In the genomic region with DNA sequence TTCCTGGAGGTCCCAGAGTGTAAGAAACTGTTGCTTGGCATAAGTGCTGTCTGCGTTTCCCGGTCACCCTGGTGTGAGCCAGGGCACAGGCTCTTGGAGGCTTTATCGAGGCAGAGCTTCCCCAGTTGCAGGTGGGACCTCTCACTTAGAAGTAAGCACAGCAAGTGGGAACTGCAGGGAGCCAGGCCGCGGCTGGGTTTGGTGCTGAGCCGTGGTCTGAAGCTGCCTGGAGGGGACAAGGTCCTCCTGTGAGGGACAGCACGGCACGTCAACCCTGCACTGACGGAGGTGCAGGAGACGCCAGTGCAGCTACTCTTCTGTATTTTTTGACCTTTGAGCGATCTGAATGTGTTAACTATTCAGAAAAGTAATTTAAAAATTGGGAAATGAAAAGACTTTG, we compare ENCODE assay signal across 15 cellular contexts. TPM values are rescaled to one million over a fixed set of nuclear protein-coding genes. Genes with fewer than 3 reads are reported as not detected.
A peak's percentile ranks its signal among the peaks of the same experiment; 100 is the strongest.
DNase-seq lines count a peak whose midpoint lies in the region; ATAC-seq, FAIRE-seq and TF ChIP-seq lines count a peak whose summit lies in the region.
"Had no signal": no experiment of that assay in that cellular context is flagged by ENCODE, and none has a peak within 500 bp of the region (broad histone marks: within the 10 kb centered on the region; RNA-seq: fewer than 3 reads in every experiment).

No MANE protein-coding gene starts in this region.

- peak overlapping the region; percentile 86 for H3K4me3 Mint-ChIP-seq in activated T-helper 1 cell treated with anti-CD3 and anti-CD28 coated beads, Interleukin-12 subunit alpha, Interleukin-12 subunit beta, Interleukin-2, Interleukin-4 antibody, amounts not matched to agents 30 ng/mL and 10 ng/mL and 1 ng/mL, durations not matched to agents 14 hours and 24 hours and 36 hours
- H3K4me3 Mint-ChIP-seq in stimulated activated naive CD8-positive, alpha-beta T cell treated with anti-CD3 and anti-CD28 coated beads, Interleukin-15, amount 100 ng/mL, for 72 hours, result peak overlapping the region; percentile 7 to 42

- H3K4me1 Mint-ChIP-seq in activated T-helper 1 cell treated with anti-CD3 and anti-CD28 coated beads, Interleukin-12 subunit alpha, Interleukin-12 subunit beta, Interleukin-2, Interleukin-4 antibody, amounts not matched to agents 30 ng/mL and 10 ng/mL and 1 ng/mL, durations not matched to agents 14 hours and 24 hours and 36 hours (ENCODE audit: low read depth), result peaks cover 78% of the 10 kb centered on the region
- peaks cover 89% of the 10 kb centered on the region for H3K4me1 Mint-ChIP-seq in stimulated activated naive CD8-positive, alpha-beta T cell treated with anti-CD3 and anti-CD28 coated beads, Interleukin-15, amount 100 ng/mL, for 72 hours

- no peak overlapping the region for H3K27ac Mint-ChIP-seq in activated T-helper 1 cell treated with anti-CD3 and anti-CD28 coated beads, Interleukin-12 subunit alpha, Interleukin-12 subunit beta, Interleukin-2, Interleukin-4 antibody, amounts not matched to agents 30 ng/mL and 10 ng/mL and 1 ng/mL, durations not matched to agents 14 hours and 24 hours and 36 hours
- no peak overlapping the region for H3K27ac Mint-ChIP-seq in stimulated activated naive CD8-positive, alpha-beta T cell treated with anti-CD3 and anti-CD28 coated beads, Interleukin-15, amount 100 ng/mL, for 72 hours

- ATAC-seq in HepG2 (peak; percentile 75), right lobe of liver (no peak), GM21825 (IDR thresholded peaks at IDR 0.05; ENCODE audit: unreplicated experiment) (no peak)
- ATAC-seq in stimulated activated naive CD8-positive, alpha-beta T cell treated with anti-CD3 and anti-CD28 coated beads, Interleukin-15, amount 100 ng/mL, for 72 hours, result no peak
- ATAC-seq: Panc1 had no signal

- TF ChIP-seq RAD21 in HepG2 (CRISPR knock-in tag; IDR thresholded peaks at IDR 0.05), result no peak

- H3K79me2 ChIP-seq in HepG2 (ENCODE audit: insufficient read depth, low read length), result no peaks in the 10 kb centered on the region

- H3K4me1 ChIP-seq in HepG2 (ENCODE audit: insufficient read depth, low read length), result peaks cover 40% of the 10 kb centered on the region
- peaks cover 0 to under 1% (median 0%) of the 10 kb centered on the region in 4 donors for H3K4me1 ChIP-seq in right lobe of liver
- peaks cover 0 to 7% of the 10 kb centered on the region in 2 donors for H3K4me1 ChIP-seq in kidney (ENCODE audit: control insufficient read depth in 1 of 2, insufficient read depth in 1 of 2, low read depth in 1 of 2, low read length in 2 of 2)
- H3K4me1 ChIP-seq: prostate gland had no signal

- TF ChIP-seq CTCF in HepG2 (CRISPR knock-in tag; IDR thresholded peaks at IDR 0.05) (no peak), right lobe of liver (IDR thresholded peaks at IDR 0.05) (no peak), kidney (IDR thresholded peaks at IDR 0.05; ENCODE audit: borderline replicate concordance, extremely low read depth, insufficient read depth) (no peak)

- intact Hi-C loops in HepG2 (cut with micrococcal nuclease; ENCODE audit: unreplicated experiment) (no loop called here), right lobe of liver (cut with DNase I) (no loop called here), kidney (cut with DNase I) (no loop called here)
- intact Hi-C loops in activated T-helper 1 cell treated with anti-CD3 and anti-CD28 coated beads, Interleukin-12 subunit alpha, Interleukin-12 subunit beta, Interleukin-2, Interleukin-4 antibody, amounts not matched to agents 30 ng/mL and 10 ng/mL and 1 ng/mL, durations not matched to agents 14 hours and 24 hours and 36 hours (cut with micrococcal nuclease), result no loop called here

- POLR2A ChIA-PET in HepG2 (lab: Yijun Ruan, JAX), result no interaction called here

- H3K9me3 ChIP-seq in HepG2 (ENCODE audit: low read length) (no peaks in the 10 kb centered on the region), right lobe of liver (no peaks in the 10 kb centered on the region), kidney (ENCODE audit: control insufficient read depth in 1 of 2, low read length in 2 of 2) (no peaks in the 10 kb centered on the region)
- H3K9me3 ChIP-seq: prostate gland, tibial artery had no signal

- no peak for TF ChIP-seq EP300 in HepG2 (IDR thresholded peaks at IDR 0.05; ENCODE audit: low read depth in 2 of 2, low read length in 2 of 2)
- TF ChIP-seq EP300 in HepG2 (CRISPR knock-in tag; IDR thresholded peaks at IDR 0.05; ENCODE audit: borderline replicate concordance), result no peak

- H3K9ac ChIP-seq in HepG2 (ENCODE audit: insufficient read depth, low read depth, low read length) (no peak overlapping the region), kidney (ENCODE audit: low read length in 2 of 2) (no peak overlapping the region)

- H2AFZ ChIP-seq in HepG2 (ENCODE audit: low read length), result no peak overlapping the region

- peak overlapping the region in 1 of 3 experiments; percentile 41; a peak in 2 of 6 replicates for H3K4me3 ChIP-seq in HepG2 (replicated peaks in 1 of 3; ENCODE audit: insufficient read depth in 1 of 3, low read depth in 2 of 3, low read length in 3 of 3)
- H3K4me3 ChIP-seq in right lobe of liver, result no peak overlapping the region
- no peak overlapping the region for H3K4me3 ChIP-seq in kidney (ENCODE audit: low read length in 2 of 2)
- H3K4me3 ChIP-seq: cardiac muscle cell, prostate gland had no signal

- H3K27me3 Mint-ChIP-seq in activated T-helper 1 cell treated with anti-CD3 and anti-CD28 coated beads, Interleukin-12 subunit alpha, Interleukin-12 subunit beta, Interleukin-2, Interleukin-4 antibody, amounts not matched to agents 30 ng/mL and 10 ng/mL and 1 ng/mL, durations not matched to agents 14 hours and 24 hours and 36 hours (ENCODE audit: insufficient read depth), result no peaks in the 10 kb centered on the region
- H3K27me3 Mint-ChIP-seq in stimulated activated naive CD8-positive, alpha-beta T cell treated with anti-CD3 and anti-CD28 coated beads, Interleukin-15, amount 100 ng/mL, for 72 hours, result no peaks in the 10 kb centered on the region

- CTCF ChIA-PET in HepG2 (lab: Yijun Ruan, JAX; ENCODE audit: low intra/inter-chr PET ratio, low total read pairs), result no interaction called here

- peak; percentile 18 for DNase-seq in HepG2 (ENCODE audit: low spot score)
- DNase-seq in right lobe of liver, result no peak
- no peak for DNase-seq in activated T-helper 1 cell treated with anti-CD3 and anti-CD28 coated beads, Interleukin-12 subunit alpha, Interleukin-12 subunit beta, Interleukin-2, Interleukin-4 antibody, amounts not matched to agents 30 ng/mL and 10 ng/mL and 1 ng/mL, durations not matched to agents 14 hours and 24 hours and 36 hours (ENCODE audit: low spot score)
- peak; percentile 70 for DNase-seq in kidney
- no peak for DNase-seq in stimulated activated naive CD8-positive, alpha-beta T cell treated with anti-CD3 and anti-CD28 coated beads, Interleukin-15, amount 100 ng/mL, for 72 hours
- DNase-seq in H54 (ENCODE audit: insufficient read length, low spot score), result no peak
- DNase-seq in stimulated activated CD4-positive, alpha-beta T cell treated with anti-CD3 and anti-CD28 coated beads, Interleukin-1b, Interleukin-23, amount 100 ng/mL, for 48 hours, result no peak
- DNase-seq: activated gamma-delta T cell treated with Interleukin-2 at 50 U/mL for 16 hours, AML-193, tibial artery had no signal

- no peak overlapping the region for H3K27ac ChIP-seq in HepG2 (ENCODE audit: extremely low read length, insufficient read depth, low read length)
- H3K27ac ChIP-seq in right lobe of liver, result no peak overlapping the region
- no peak overlapping the region for H3K27ac ChIP-seq in kidney (ENCODE audit: low read depth in 2 of 2, low read length in 2 of 2)
- H3K27ac ChIP-seq: cardiac muscle cell, prostate gland had no signal

- H4K20me1 ChIP-seq in HepG2 (ENCODE audit: insufficient read depth, low read length), result no peaks in the 10 kb centered on the region; the same call in 1 of the 2 replicates

- TF ChIP-seq POLR2A in HepG2 (IDR thresholded peaks at IDR 0.05; ENCODE audit: insufficient read depth in 1 of 2, low read depth in 2 of 2, low read length in 2 of 2) (no peak), right lobe of liver (IDR thresholded peaks at IDR 0.05) (no peak), H54 (IDR thresholded peaks at IDR 0.05; ENCODE audit: low read depth, low read length) (no peak)

- BruUV-seq in HepG2 (replicated peaks; lab: Mats Ljungman, UMichigan), result no TSS peak

- H3K36me3 Mint-ChIP-seq in activated T-helper 1 cell treated with anti-CD3 and anti-CD28 coated beads, Interleukin-12 subunit alpha, Interleukin-12 subunit beta, Interleukin-2, Interleukin-4 antibody, amounts not matched to agents 30 ng/mL and 10 ng/mL and 1 ng/mL, durations not matched to agents 14 hours and 24 hours and 36 hours (ENCODE audit: low read depth), result peaks cover 31% of the 10 kb centered on the region

- no peaks in the 10 kb centered on the region for H3K36me3 ChIP-seq in HepG2 (replicated peaks in 1 of 2; ENCODE audit: control insufficient read depth in 1 of 2, insufficient read depth in 2 of 2, low read length in 2 of 2)
- no peaks in the 10 kb centered on the region for H3K36me3 ChIP-seq in right lobe of liver
- no peaks in the 10 kb centered on the region for H3K36me3 ChIP-seq in kidney (ENCODE audit: control insufficient read depth in 1 of 2, insufficient read depth in 2 of 2, low read length in 2 of 2)
- H3K36me3 ChIP-seq: cardiac muscle cell, prostate gland, tibial artery had no signal

- peak overlapping the region; percentile 66 for H3K4me2 ChIP-seq in HepG2 (ENCODE audit: low read depth, low read length)

- in situ Hi-C loops in HepG2 (cut with HindIII; ENCODE audit: extremely low pct_ligation_motif_present, low pct_unique_long_range_greater_than_20kb), result no loop called here

- 0% methylated on average over 8 of the region's 11 CpGs for WGBS in HepG2 (ENCODE audit: low lambda C conversion rate)
- 49% methylated on average over 3 of the region's 11 CpGs for WGBS in right lobe of liver (ENCODE audit: insufficient coverage, low coverage, low lambda C conversion rate, missing lambda C conversion rate)

- peaks cover 0 to 34% of the 10 kb centered on the region in 2 experiments; a peak in 4 of 5 replicates for H3K27me3 ChIP-seq in HepG2 (ENCODE audit: control insufficient read depth in 1 of 2, insufficient read depth in 2 of 2, low read length in 2 of 2)
- H3K27me3 ChIP-seq in right lobe of liver, result no peaks in the 10 kb centered on the region
- H3K27me3 ChIP-seq: cardiac muscle cell, tibial artery had no signal

- no peak for FAIRE-seq in HepG2 (lab: Jason Lieb, UNC)
- FAIRE-seq in kidney (lab: Jason Lieb, UNC), result no peak
- FAIRE-seq in H54 (lab: Jason Lieb, UNC), result no peak
- FAIRE-seq: frontal cortex had no signal

- H3K9me3 Mint-ChIP-seq in activated T-helper 1 cell treated with anti-CD3 and anti-CD28 coated beads, Interleukin-12 subunit alpha, Interleukin-12 subunit beta, Interleukin-2, Interleukin-4 antibody, amounts not matched to agents 30 ng/mL and 10 ng/mL and 1 ng/mL, durations not matched to agents 14 hours and 24 hours and 36 hours, result no peaks in the 10 kb centered on the region
- no peaks in the 10 kb centered on the region for H3K9me3 Mint-ChIP-seq in stimulated activated naive CD8-positive, alpha-beta T cell treated with anti-CD3 and anti-CD28 coated beads, Interleukin-15, amount 100 ng/mL, for 72 hours

RNA-seq across cellular contexts. Expression of a gene that starts 55.8 kb away (rescaled TPM):
- 0.87 and 1.2 TPM in 2 replicates for total RNA-seq in HepG2 (2016; rRNA removed; fragmentation: Illumina TruSeq; extraction: Trizol)
- 0.18 and 0.20 TPM in 2 replicates for total RNA-seq in HepG2 (2016; cell fraction: cytosol; rRNA removed; fragmentation: Illumina TruSeq; extraction: Trizol; ENCODE audit: low read depth)
- total RNA-seq in HepG2 (2016; cell fraction: insoluble cytoplasmic fraction; rRNA removed; fragmentation: Illumina TruSeq; extraction: Trizol), result 0.36 and 0.80 TPM in 2 replicates
- total RNA-seq in HepG2 (2016; cell fraction: membrane; rRNA removed; fragmentation: Illumina TruSeq; extraction: Trizol), result 0.34 and 0.37 TPM in 2 replicates
- 0.88 and 1.3 TPM in 2 replicates for total RNA-seq in HepG2 (2016; cell fraction: nucleus; rRNA removed; fragmentation: Illumina TruSeq; extraction: Trizol)
- 10.9 and 13.3 TPM in 2 replicates for polyA plus RNA-seq in HepG2 (2011; rRNA removed)
- polyA plus RNA-seq in HepG2 (2011; cell fraction: cytosol; rRNA removed), result 3.7 and 4.8 TPM in 2 replicates
- 27.2 and 51.8 TPM in 2 replicates for polyA plus RNA-seq in HepG2 (2011; cell fraction: nucleus; rRNA removed)
- 9.2 and 16.4 TPM in 2 replicates for polyA plus RNA-seq in HepG2 (2012)
- polyA plus RNA-seq in HepG2 (2016; cell fraction: cytosol; fragmentation: Illumina TruSeq; extraction: Trizol; ENCODE audit: low read depth), result 0.06 and 0.09 TPM in 2 replicates
- 0.51 and 0.97 TPM in 2 replicates for polyA plus RNA-seq in HepG2 (2016; cell fraction: insoluble cytoplasmic fraction; fragmentation: Illumina TruSeq; extraction: Trizol; ENCODE audit: low read depth)
- 0.21 and 0.44 TPM in 2 replicates for polyA plus RNA-seq in HepG2 (2016; cell fraction: membrane; fragmentation: Illumina TruSeq; extraction: Trizol; ENCODE audit: low read depth)
- polyA plus RNA-seq in HepG2 (2016; cell fraction: nucleus; fragmentation: Illumina TruSeq; extraction: Trizol; ENCODE audit: insufficient read depth, low read depth), result 1.6 and 4.3 TPM in 2 replicates
- polyA minus RNA-seq in HepG2 (2011; rRNA and poly(A)+ RNA removed; ENCODE audit: low replicate concordance), result 10.8 and 22.0 TPM in 2 replicates
- polyA minus RNA-seq in HepG2 (2011; cell fraction: cytosol; rRNA and poly(A)+ RNA removed), result 4.5 and 7.2 TPM in 2 replicates
- 12.1 and 13.3 TPM in 2 replicates for polyA minus RNA-seq in HepG2 (2011; cell fraction: nucleus; rRNA and poly(A)+ RNA removed)
- total RNA-seq in right lobe of liver, result 10 to 100 TPM in 4 of 6 experiments, 1 to 10 TPM in 2; 6.8 to 57.8 (median 20.8) TPM
- total RNA-seq in activated T-helper 1 cell treated with anti-CD3 and anti-CD28 coated beads, Interleukin-12 subunit alpha, Interleukin-12 subunit beta, Interleukin-2, Interleukin-4 antibody, amounts not matched to agents 30 ng/mL and 10 ng/mL and 1 ng/mL, durations not matched to agents 14 hours and 24 hours and 36 hours, result 90.3 and 93.8 TPM in 2 replicates
- total RNA-seq in kidney, result 141 TPM
- 34.9 TPM for polyA plus RNA-seq in kidney (ENCODE audit: insufficient read depth, low read depth, low replicate concordance)

RNA-seq across cellular contexts. Expression of a gene that starts 58.1 kb away (rescaled TPM):
- total RNA-seq in HepG2 (2016; rRNA removed; fragmentation: Illumina TruSeq; extraction: Trizol), result 63.3 and 77.5 TPM in 2 replicates
- total RNA-seq in HepG2 (2016; cell fraction: cytosol; rRNA removed; fragmentation: Illumina TruSeq; extraction: Trizol; ENCODE audit: low read depth), result 28.7 and 33.2 TPM in 2 replicates
- total RNA-seq in HepG2 (2016; cell fraction: insoluble cytoplasmic fraction; rRNA removed; fragmentation: Illumina TruSeq; extraction: Trizol), result 57.4 and 73.5 TPM in 2 replicates
- 62.2 and 67.8 TPM in 2 replicates for total RNA-seq in HepG2 (2016; cell fraction: membrane; rRNA removed; fragmentation: Illumina TruSeq; extraction: Trizol)
- total RNA-seq in HepG2 (2016; cell fraction: nucleus; rRNA removed; fragmentation: Illumina TruSeq; extraction: Trizol), result 64.2 and 72.7 TPM in 2 replicates
- polyA plus RNA-seq in HepG2 (2011; rRNA removed), result 26.6 and 30.7 TPM in 2 replicates
- polyA plus RNA-seq in HepG2 (2011; cell fraction: cytosol; rRNA removed), result 13.0 and 14.3 TPM in 2 replicates
- polyA plus RNA-seq in HepG2 (2011; cell fraction: nucleus; rRNA removed), result 71.7 and 86.3 TPM in 2 replicates
- 46.3 and 82.5 TPM in 2 replicates for polyA plus RNA-seq in HepG2 (2012)
- polyA plus RNA-seq in HepG2 (2016; cell fraction: cytosol; fragmentation: Illumina TruSeq; extraction: Trizol; ENCODE audit: low read depth), result 55.3 and 78.7 TPM in 2 replicates
- polyA plus RNA-seq in HepG2 (2016; cell fraction: insoluble cytoplasmic fraction; fragmentation: Illumina TruSeq; extraction: Trizol; ENCODE audit: low read depth), result 145 and 152 TPM in 2 replicates
- polyA plus RNA-seq in HepG2 (2016; cell fraction: membrane; fragmentation: Illumina TruSeq; extraction: Trizol; ENCODE audit: low read depth), result 95.4 and 110 TPM in 2 replicates
- 232 and 242 TPM in 2 replicates for polyA plus RNA-seq in HepG2 (2016; cell fraction: nucleus; fragmentation: Illumina TruSeq; extraction: Trizol; ENCODE audit: insufficient read depth, low read depth)
- polyA minus RNA-seq in HepG2 (2011; rRNA and poly(A)+ RNA removed; ENCODE audit: low replicate concordance), result 15.7 and 19.9 TPM in 2 replicates
- polyA minus RNA-seq in HepG2 (2011; cell fraction: cytosol; rRNA and poly(A)+ RNA removed), result 7.2 and 7.9 TPM in 2 replicates
- 48.2 and 50.1 TPM in 2 replicates for polyA minus RNA-seq in HepG2 (2011; cell fraction: nucleus; rRNA and poly(A)+ RNA removed)
- total RNA-seq in right lobe of liver, result 10 to 100 TPM; 11.9 to 40.6 (median 28.1) TPM
- 265 and 283 TPM in 2 replicates for total RNA-seq in activated T-helper 1 cell treated with anti-CD3 and anti-CD28 coated beads, Interleukin-12 subunit alpha, Interleukin-12 subunit beta, Interleukin-2, Interleukin-4 antibody, amounts not matched to agents 30 ng/mL and 10 ng/mL and 1 ng/mL, durations not matched to agents 14 hours and 24 hours and 36 hours
- total RNA-seq in kidney, result 91.9 TPM
- polyA plus RNA-seq in kidney (ENCODE audit: insufficient read depth, low read depth, low replicate concordance), result 46.4 TPM

Comparison
In these comparisons a context has a peak if more than half of its experiments do, and no peak if none do; other contexts are left out.
1. DNase-seq: peak in HepG2 (single experiment) and kidney (single experiment); none in right lobe of liver (0 of 3), activated T-helper 1 cell treated with anti-CD3 and anti-CD28 coated beads, Interleukin-12 subunit alpha, Interleukin-12 subunit beta, Interleukin-2, Interleukin-4 antibody, amounts not matched to agents 30 ng/mL and 10 ng/mL and 1 ng/mL, durations not matched to agents 14 hours and 24 hours and 36 hours (single experiment), stimulated activated naive CD8-positive, alpha-beta T cell treated with anti-CD3 and anti-CD28 coated beads, Interleukin-15, amount 100 ng/mL, for 72 hours (0 of 2), H54 (single experiment) and stimulated activated CD4-positive, alpha-beta T cell treated with anti-CD3 and anti-CD28 coated beads, Interleukin-1b, Interleukin-23, amount 100 ng/mL, for 48 hours (single experiment).